In the genomic region with DNA sequence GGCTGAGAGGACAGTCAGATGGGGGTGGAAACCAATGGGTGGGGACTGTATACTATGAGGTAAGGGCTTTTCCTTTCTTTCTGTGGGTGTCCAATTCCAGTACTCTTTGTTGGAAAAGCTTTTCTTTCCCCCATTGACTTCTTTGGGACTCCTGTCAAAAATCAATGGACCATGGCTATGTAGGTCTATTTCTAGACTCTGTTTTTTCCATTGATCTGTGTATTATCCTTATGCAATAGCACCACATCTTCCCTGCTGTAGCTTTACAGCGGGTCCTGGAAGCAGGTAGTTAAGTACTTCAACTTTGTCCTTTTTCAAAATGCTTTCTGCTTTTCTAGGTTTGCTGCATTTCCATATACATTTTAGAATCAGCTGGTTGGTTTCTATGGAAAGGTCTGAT, we compare ENCODE assay signal across 7 cellular contexts.
"Had no signal": no experiment of that assay in that cellular context is flagged by ENCODE, and none has a peak within 500 bp of the region (broad histone marks: within the 10 kb centered on the region; RNA-seq: fewer than 3 reads in every experiment).

No MANE protein-coding gene starts in this region.

- H3K4me2 ChIP-seq: GM23338 had no signal

- ATAC-seq: GM23338, K562 had no signal

- H2AFZ ChIP-seq: GM23338 had no signal

- DNase-seq: H9, HCEC 1CT, HFFc6, IMR-90, KG1 had no signal

- H3K4me3 ChIP-seq: GM23338, K562 had no signal
